In genomic region chr12:45458854-45459807, GRCh38 we compare ENCODE assay signal across 18 cellular contexts.
DNase-seq lines count a peak whose midpoint lies in the region; ATAC-seq and TF ChIP-seq lines count a peak whose summit lies in the region.
"Had no signal": no experiment of that assay in that cellular context is flagged by ENCODE, and none has a peak within 500 bp of the region (broad histone marks: within the 10 kb centered on the region; RNA-seq: fewer than 3 reads in every experiment).

No MANE protein-coding gene starts in this region.

- POLR2A ChIA-PET in IMR-90 (lab: Charles Lee; ENCODE audit: unreplicated experiment): no interaction called here

- no peak overlapping the region for H3K56ac ChIP-seq in IMR-90 (ENCODE audit: extremely low read depth, insufficient read depth, low read length)

- dilution Hi-C loops in IMR-90 (cut with HindIII; ENCODE audit: low sequenced_read_pairs, unreplicated experiment): no loop called here

- no peak for ATAC-seq in IMR-90 (ENCODE audit: low read depth)
- no peak for ATAC-seq in effector memory CD8-positive, alpha-beta T cell (replicated peaks)
- ATAC-seq: activated T-cell treated with anti-CD3 and anti-CD28 coated beads, Interleukin-2, amount 50 U/mL, for 4 hours had no signal

- no peaks in the 10 kb centered on the region for H3K9me3 ChIP-seq in IMR-90 (ENCODE audit: control insufficient read depth, insufficient read depth, low read length)
- H3K9me3 ChIP-seq: stomach had no signal

- in situ Hi-C loops in IMR-90 (cut with MboI; ENCODE audit: low sequenced_read_pairs) (no loop called here), astrocyte of the cerebellum (cut with HindIII; ENCODE audit: low sequenced_read_pairs) (no loop called here)

- peak; percentile 13 for DNase-seq in IMR-90
- peak; percentile 49 for DNase-seq in astrocyte of the cerebellum (ENCODE audit: low read depth)
- peak; percentile 98 for DNase-seq in fibroblast of the aortic adventitia (ENCODE audit: low read depth)
- peak; percentile 92 for DNase-seq in retinal pigment epithelial cell (ENCODE audit: low read depth)
- DNase-seq in immature natural killer cell: no peak
- DNase-seq in effector memory CD8-positive, alpha-beta T cell: no peak
- no peak for DNase-seq in GM03348 (ENCODE audit: low spot score)
- DNase-seq in HPDE6-E6E7 (ENCODE audit: extremely low spot score): no peak
- DNase-seq: activated T-cell treated with anti-CD3 and anti-CD28 coated beads, Interleukin-2, amount 50 U/mL, for 4 hours; HFFc6; NCI-H2227 treated with DMSO at 0.1 percent for 48 hours; stimulated activated CD4-positive, alpha-beta T cell treated with anti-CD3 and anti-CD28 coated beads, Interleukin-15, amount 100 ng/mL, for 24 hours; stomach had no signal

- H2BK5ac ChIP-seq in IMR-90 (ENCODE audit: low read depth, low read length, poor library complexity, severe bottlenecking): no peak overlapping the region

- H3K4me1 ChIP-seq in IMR-90 (ENCODE audit: control insufficient read depth, insufficient read depth, low read length): no peaks in the 10 kb centered on the region
- H3K4me1 ChIP-seq: stomach had no signal

- H3K4me1 Mint-ChIP-seq in immature natural killer cell: no peaks in the 10 kb centered on the region
- peaks cover 0 to 1% of the 10 kb centered on the region in 2 donors for H3K4me1 Mint-ChIP-seq in effector memory CD8-positive, alpha-beta T cell (ENCODE audit: low read depth in 2 of 2)
- H3K4me1 Mint-ChIP-seq: IgD-negative memory B cell had no signal

- H2BK15ac ChIP-seq in IMR-90 (ENCODE audit: low read depth, low read length): no peak overlapping the region

- no peak overlapping the region for H3K27ac Mint-ChIP-seq in immature natural killer cell
- no peak overlapping the region for H3K27ac Mint-ChIP-seq in effector memory CD8-positive, alpha-beta T cell
- H3K27ac Mint-ChIP-seq: activated naive CD8-positive, alpha-beta T cell; HFFc6; IgD-negative memory B cell; progenitor cell of endocrine pancreas; T-helper 2 cell treated with Interferon-gamma antibody and Interleukin-4, amounts not matched to agents 5 μg/mL and 100 μg/mL, for 36 hours had no signal

- H2BK20ac ChIP-seq in IMR-90 (ENCODE audit: low read depth, low read length): no peak overlapping the region

- no peak for TF ChIP-seq RAD21 in IMR-90 (IDR thresholded peaks at IDR 0.05; ENCODE audit: low read length)

- no peaks in the 10 kb centered on the region for H3K9me3 Mint-ChIP-seq in immature natural killer cell
- H3K9me3 Mint-ChIP-seq in effector memory CD8-positive, alpha-beta T cell: no peaks in the 10 kb centered on the region
- H3K9me3 Mint-ChIP-seq: activated T-cell treated with anti-CD3 and anti-CD28 coated beads, Interleukin-2, amount 50 U/mL, for 4 hours; HFFc6; T-helper 2 cell treated with Interferon-gamma antibody and Interleukin-4, amounts not matched to agents 5 μg/mL and 100 μg/mL, for 36 hours had no signal

- H3K36me3 Mint-ChIP-seq in immature natural killer cell: peaks cover 0 to 3% (median 3%) of the 10 kb centered on the region in 3 donors
- H3K36me3 Mint-ChIP-seq in effector memory CD8-positive, alpha-beta T cell (ENCODE audit: insufficient read depth): no peaks in the 10 kb centered on the region
- H3K36me3 Mint-ChIP-seq: IgD-negative memory B cell had no signal

- no peaks in the 10 kb centered on the region for H4K20me1 ChIP-seq in IMR-90 (ENCODE audit: insufficient read depth, low read length)

- no peaks in the 10 kb centered on the region for H3K9me1 ChIP-seq in IMR-90 (ENCODE audit: insufficient read depth, low read length)

- no peak overlapping the region for H3K4me3 Mint-ChIP-seq in immature natural killer cell
- H3K4me3 Mint-ChIP-seq in effector memory CD8-positive, alpha-beta T cell: no peak overlapping the region
- H3K4me3 Mint-ChIP-seq: activated naive CD8-positive, alpha-beta T cell; activated T-cell treated with anti-CD3 and anti-CD28 coated beads, Interleukin-2, amount 50 U/mL, for 4 hours; HFFc6; IgD-negative memory B cell; T-helper 2 cell treated with Interferon-gamma antibody and Interleukin-4, amounts not matched to agents 5 μg/mL and 100 μg/mL, for 36 hours had no signal

- no peak overlapping the region for H3K27ac ChIP-seq in IMR-90 (ENCODE audit: insufficient read depth, low read length)
- H3K27ac ChIP-seq: hepatocyte, stomach had no signal

- no peak overlapping the region for H3K14ac ChIP-seq in IMR-90 (replicated peaks; ENCODE audit: low read depth, low read length)

- TF ChIP-seq POLR2A in IMR-90 (IDR thresholded peaks at IDR 0.05; ENCODE audit: low read depth, low read length): no peak

- CTCF ChIA-PET in IMR-90 (lab: Yijun Ruan, JAX): no interaction called here

- intact Hi-C loops in IMR-90 (cut with micrococcal nuclease): no loop called here

- H3K4me2 ChIP-seq in IMR-90 (ENCODE audit: low read depth, low read length): no peak overlapping the region
- H3K4me2 ChIP-seq: hepatocyte had no signal

- no peak overlapping the region for H2AK5ac ChIP-seq in IMR-90 (ENCODE audit: low read depth, low read length)

- WGBS in IMR-90 (ENCODE audit: extremely low coverage in 2 of 2, insufficient read length in 1 of 2), 2 experiments: no CpG with 5 or more reads among the region's 4 CpGs

- H4K8ac ChIP-seq in IMR-90 (ENCODE audit: low read depth in 2 of 2, low read length in 2 of 2): no peak overlapping the region

- no TSS peak for BruUV-seq in IMR-90 (replicated peaks; lab: Mats Ljungman, UMichigan)

- no peaks in the 10 kb centered on the region for H3K79me1 ChIP-seq in IMR-90 (ENCODE audit: low read depth in 1 of 2, low read length in 2 of 2)

- H3K4me3 ChIP-seq in IMR-90 (ENCODE audit: insufficient read depth, low read depth, low read length) (no peak overlapping the region), astrocyte of the cerebellum (ENCODE audit: low read depth, low read length) (no peak overlapping the region), fibroblast of the aortic adventitia (ENCODE audit: low read depth, low read length) (no peak overlapping the region), retinal pigment epithelial cell (ENCODE audit: low read length) (no peak overlapping the region)
- H3K4me3 ChIP-seq: hepatocyte, stomach had no signal

- no peak overlapping the region for H3K4ac ChIP-seq in IMR-90 (ENCODE audit: low read depth, low read length)

- TF ChIP-seq CTCF in IMR-90 (conservative IDR thresholded peaks at IDR 0.05; ENCODE audit: low read depth, low read length) (no peak), astrocyte of the cerebellum (IDR thresholded peaks at IDR 0.05; ENCODE audit: low read depth, low read length, missing control alignments) (no peak), fibroblast of the aortic adventitia (IDR thresholded peaks at IDR 0.05; ENCODE audit: insufficient read depth, low read length) (no peak), retinal pigment epithelial cell (conservative IDR thresholded peaks at IDR 0.05; ENCODE audit: low read depth, low read length) (no peak)

- no peak overlapping the region for H4K5ac ChIP-seq in IMR-90 (ENCODE audit: low read depth, low read length)

- H3K9ac ChIP-seq in IMR-90 (ENCODE audit: low read depth, low read length): no peak overlapping the region

- no peak overlapping the region for H3K18ac ChIP-seq in IMR-90 (ENCODE audit: low read depth, low read length)

- H3K27me3 Mint-ChIP-seq in immature natural killer cell (ENCODE audit: low read depth in 3 of 3): peaks cover 0 to 13% (median 10%) of the 10 kb centered on the region in 3 donors
- H3K27me3 Mint-ChIP-seq in effector memory CD8-positive, alpha-beta T cell: peaks cover 11 to 40% of the 10 kb centered on the region in 2 donors
- H3K27me3 Mint-ChIP-seq: IgD-negative memory B cell, progenitor cell of endocrine pancreas had no signal

- no peak overlapping the region for H3K23ac ChIP-seq in IMR-90 (ENCODE audit: low read depth, low read length)

- no peak overlapping the region for H2AK9ac ChIP-seq in IMR-90 (replicated peaks; ENCODE audit: low read depth, low read length, poor library complexity)

- no peak overlapping the region for H2BK120ac ChIP-seq in IMR-90 (ENCODE audit: low read depth, low read length)

- H2AFZ ChIP-seq in IMR-90 (replicated peaks; ENCODE audit: low read length, poor library complexity): no peak overlapping the region
- H2AFZ ChIP-seq: hepatocyte had no signal

- H3K27me3 ChIP-seq in IMR-90 (ENCODE audit: control insufficient read depth, insufficient read depth, low read length): peaks cover 1% of the 10 kb centered on the region; the same call in 1 of the 2 replicates
- H3K27me3 ChIP-seq: hepatocyte, stomach had no signal

- no peaks in the 10 kb centered on the region for H3K36me3 ChIP-seq in IMR-90 (ENCODE audit: control insufficient read depth, insufficient read depth, low read length)
- H3K36me3 ChIP-seq: stomach had no signal

- H4K91ac ChIP-seq in IMR-90 (ENCODE audit: insufficient read depth, low read depth, low read length): no peak overlapping the region

TF ChIP-seq in IMR-90, 13 proteins besides CTCF, POLR2A, EP300 and RAD21:
- TF ChIP-seq MXI1 (IDR thresholded peaks at IDR 0.05; ENCODE audit: borderline replicate concordance, low read depth, low read length) (no peak), MAFK (IDR thresholded peaks at IDR 0.05; ENCODE audit: low read depth, low read length) (peak; percentile 64)

Comparison
In these comparisons a context has a peak if more than half of its experiments do, and no peak if none do; other contexts are left out.
1. DNase-seq: peak in IMR-90 (single experiment), astrocyte of the cerebellum (single experiment), fibroblast of the aortic adventitia (single experiment) and retinal pigment epithelial cell (single experiment); none in immature natural killer cell (0 of 3), effector memory CD8-positive, alpha-beta T cell (0 of 3), GM03348 (single experiment) and HPDE6-E6E7 (single experiment).